Comparison of ENCODE assay signal across 27 cellular contexts in genomic region chr2:192473331-192473730, GRCh38.
"Had no signal": no experiment of that assay in that cellular context is flagged by ENCODE, and none has a peak within 500 bp of the region (broad histone marks: within the 10 kb centered on the region; RNA-seq: fewer than 3 reads in every experiment).

No MANE protein-coding gene starts in this region.

- H3K36me3 Mint-ChIP-seq: natural killer cell; neural progenitor cell; stimulated activated effector memory CD8-positive, alpha-beta T cell treated with anti-CD3 and anti-CD28 coated beads, Interleukin-12 subunit alpha, Interleukin-12 subunit beta, amount 100 ng/mL, for 72 hours; stimulated activated naive B cell treated with anti-CD40 and anti-IgM and Interleukin-4, amounts not matched to agents 10 μg/mL and 1 μg/mL and 100 μg/mL, for 72 hours had no signal

- H3K79me2 ChIP-seq: parathyroid adenoma had no signal

- H3K9me3 Mint-ChIP-seq: nephron had no signal

- H3K4me3 ChIP-seq: neural progenitor cell, ovary, psoas muscle, right lobe of liver, sigmoid colon, stomach, thoracic aorta, thyroid gland, tibial nerve, upper lobe of left lung, vagina had no signal

- H3K27me3 ChIP-seq: neural progenitor cell, ovary, right lobe of liver, sigmoid colon, stomach, thyroid gland, tibial nerve, upper lobe of left lung, vagina had no signal

- DNase-seq: natural killer cell; occipital lobe; ovary; psoas muscle; right cardiac atrium; right lobe of liver; sigmoid colon; small intestine; stimulated activated CD4-positive, alpha-beta T cell treated with anti-CD3 and anti-CD28 coated beads, Interleukin-15, amount 100 ng/mL, for 24 hours; stimulated activated CD4-positive, alpha-beta T cell treated with anti-CD3 and anti-CD28 coated beads, Interleukin-2, amount 100 ng/mL, for 24 hours; stimulated activated CD4-positive, alpha-beta T cell treated with anti-CD3 and anti-CD28 coated beads, Interleukin-2, amount 100 ng/mL, for 48 hours; stimulated activated CD4-positive, alpha-beta T cell treated with anti-CD3 and anti-CD28 coated beads, Interleukin-4, amount 100 ng/mL, for 24 hours; stimulated activated naive B cell treated with anti-CD40 and anti-IgM and Interleukin-4, amounts not matched to agents 10 μg/mL and 1 μg/mL and 100 μg/mL, for 72 hours; stimulated activated naive CD4-positive, alpha-beta T cell treated with Interleukin-2 at 50 U/mL for 16 hours; stomach; thyroid gland; trophoblast cell; upper lobe of left lung had no signal

- H3K9ac ChIP-seq: neural progenitor cell, parathyroid adenoma had no signal

- H3K4me3 Mint-ChIP-seq: natural killer cell; nephron; neural progenitor cell; stimulated activated effector memory CD8-positive, alpha-beta T cell treated with anti-CD3 and anti-CD28 coated beads, Interleukin-12 subunit alpha, Interleukin-12 subunit beta, amount 100 ng/mL, for 72 hours; stimulated activated naive B cell treated with anti-CD40 and anti-IgM and Interleukin-4, amounts not matched to agents 10 μg/mL and 1 μg/mL and 100 μg/mL, for 72 hours; stimulated activated naive CD8-positive, alpha-beta T cell treated with anti-CD3 and anti-CD28 coated beads, Interleukin-15, Interleukin-2, amounts not matched to agents 100 ng/mL and 50 ng/mL, for 24 hours had no signal

- H3K36me3 ChIP-seq: neural progenitor cell, ovary, right lobe of liver, sigmoid colon, stomach, thoracic aorta, thyroid gland, tibial nerve, upper lobe of left lung, vagina had no signal

- H3K4me1 ChIP-seq: neural progenitor cell, parathyroid adenoma, psoas muscle, right lobe of liver, sigmoid colon, stomach, thyroid gland, tibial nerve, upper lobe of left lung, vagina had no signal

- H3K27me3 Mint-ChIP-seq: progenitor cell of endocrine pancreas; stimulated activated naive B cell treated with anti-CD40 and anti-IgM and Interleukin-4, amounts not matched to agents 10 μg/mL and 1 μg/mL and 100 μg/mL, for 72 hours; stimulated activated naive CD8-positive, alpha-beta T cell treated with anti-CD3 and anti-CD28 coated beads, Interleukin-15, Interleukin-2, amounts not matched to agents 100 ng/mL and 50 ng/mL, for 24 hours had no signal

- H3K9me3 ChIP-seq: ovary, right lobe of liver, thoracic aorta, thyroid gland, upper lobe of left lung, vagina had no signal

- H3K4me1 Mint-ChIP-seq: natural killer cell; nephron; neural progenitor cell; stimulated activated effector memory CD8-positive, alpha-beta T cell treated with anti-CD3 and anti-CD28 coated beads, Interleukin-12 subunit alpha, Interleukin-12 subunit beta, amount 100 ng/mL, for 72 hours; stimulated activated naive B cell treated with anti-CD40 and anti-IgM and Interleukin-4, amounts not matched to agents 10 μg/mL and 1 μg/mL and 100 μg/mL, for 72 hours had no signal

- H3K27ac ChIP-seq: neural progenitor cell, ovary, parathyroid adenoma, psoas muscle, right lobe of liver, sigmoid colon, stomach, thoracic aorta, thyroid gland, tibial nerve, upper lobe of left lung, vagina had no signal

- H3K4me2 ChIP-seq: neural progenitor cell had no signal

- H2AFZ ChIP-seq: neural progenitor cell, parathyroid adenoma had no signal

- H3K27ac Mint-ChIP-seq: natural killer cell; nephron; neural progenitor cell; progenitor cell of endocrine pancreas; stimulated activated effector memory CD8-positive, alpha-beta T cell treated with anti-CD3 and anti-CD28 coated beads, Interleukin-12 subunit alpha, Interleukin-12 subunit beta, amount 100 ng/mL, for 72 hours; stimulated activated naive B cell treated with anti-CD40 and anti-IgM and Interleukin-4, amounts not matched to agents 10 μg/mL and 1 μg/mL and 100 μg/mL, for 72 hours; stimulated activated naive CD8-positive, alpha-beta T cell treated with anti-CD3 and anti-CD28 coated beads, Interleukin-15, Interleukin-2, amounts not matched to agents 100 ng/mL and 50 ng/mL, for 24 hours had no signal
